8 cellular contexts compared by ENCODE assay signal in the genomic region with DNA sequence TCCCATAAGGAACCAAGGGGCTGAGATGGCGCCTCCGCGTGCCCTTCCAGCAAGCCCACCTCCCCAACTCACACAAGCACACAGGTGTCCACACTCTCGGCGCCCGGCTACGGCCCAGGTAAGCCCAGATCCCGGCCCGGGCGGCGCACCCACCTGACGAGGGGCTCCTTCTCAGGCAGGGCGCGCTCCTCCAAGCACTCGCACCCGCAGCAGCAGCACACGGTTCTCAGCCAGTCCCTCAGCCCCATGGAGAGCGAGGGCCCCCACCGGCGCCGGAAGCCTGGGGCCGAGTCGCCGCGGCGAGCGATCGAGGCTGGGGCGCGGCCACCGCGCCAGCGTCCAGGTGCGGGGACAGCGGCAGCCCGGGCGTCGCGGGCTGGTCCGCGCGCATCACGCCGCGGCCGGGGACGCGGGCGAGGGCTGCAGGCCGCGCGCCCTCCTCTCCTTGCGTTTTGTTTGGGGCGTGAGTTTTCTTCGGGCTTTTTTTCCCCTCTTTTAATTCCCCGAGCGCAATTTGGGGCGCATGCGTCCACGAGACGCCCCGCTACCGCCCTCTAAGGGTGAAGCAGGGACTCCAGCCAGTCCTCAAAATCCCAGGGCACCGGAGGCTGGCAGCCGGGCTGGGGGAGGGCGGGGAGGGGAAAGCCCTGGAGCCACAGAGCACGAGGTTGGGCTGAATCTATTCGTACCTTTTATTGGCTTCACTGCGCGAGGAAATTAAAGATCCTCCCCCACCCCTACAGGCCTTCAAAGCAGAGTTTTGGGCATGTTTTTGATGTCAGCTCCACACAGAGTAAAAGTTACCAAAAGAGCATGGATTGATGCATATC. TPM values are rescaled to one million over a fixed set of nuclear protein-coding genes. Genes with fewer than 3 reads are reported as not detected.
DNase-seq lines count a peak whose midpoint lies in the region; FAIRE-seq and TF ChIP-seq lines count a peak whose summit lies in the region.

A gene with protein sequence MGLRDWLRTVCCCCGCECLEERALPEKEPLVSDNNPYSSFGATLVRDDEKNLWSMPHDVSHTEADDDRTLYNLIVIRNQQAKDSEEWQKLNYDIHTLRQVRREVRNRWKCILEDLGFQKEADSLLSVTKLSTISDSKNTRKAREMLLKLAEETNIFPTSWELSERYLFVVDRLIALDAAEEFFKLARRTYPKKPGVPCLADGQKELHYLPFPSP (minus strand): TSS at position 472 of the 830 bp plus-strand sequence. CDS start 224 bp downstream, at position 248.

- no peak for TF ChIP-seq POLR2A in H54 (IDR thresholded peaks at IDR 0.05; ENCODE audit: low read depth, low read length)

- WGBS in neuronal stem cell (ENCODE audit: extremely low coverage in 2 of 2, insufficient read length in 2 of 2, insufficient replicate concordance in 1 of 2), 2 donors: no CpG with 5 or more reads among the region's 70 CpGs

- H3K9me3 ChIP-seq in neuronal stem cell (replicated peaks in 1 of 2; ENCODE audit: control insufficient read depth in 2 of 2, insufficient read depth in 1 of 2, low read depth in 1 of 2, low read length in 2 of 2): no peaks in the 10 kb centered on the region

- H3K9ac ChIP-seq in neuronal stem cell (ENCODE audit: low read depth, low read length, poor library complexity): peak within 1 kb of the TSS; percentile 85

- H3K4me3 ChIP-seq in LNCaP clone FGC (ENCODE audit: low read depth, low read length) (peak within 1 kb of the TSS; percentile 67), neuronal stem cell (ENCODE audit: low read length in 2 of 2) (peak within 1 kb of the TSS; percentile 69 to 84)

- H3K79me1 ChIP-seq in neuronal stem cell (ENCODE audit: low read depth, low read length): no peaks in the 10 kb centered on the region

- H3K14ac ChIP-seq in neuronal stem cell (ENCODE audit: low read length): peak within 1 kb of the TSS; percentile 76

- no peak within 1 kb of the TSS for H3K27ac ChIP-seq in neuronal stem cell (replicated peaks; ENCODE audit: low read length)

- no peak within 1 kb of the TSS for H3K23ac ChIP-seq in neuronal stem cell (ENCODE audit: low read depth, low read length, poor library complexity)

- H3K18ac ChIP-seq in neuronal stem cell (ENCODE audit: low read length): peak within 1 kb of the TSS; percentile 83

- H3K4me2 ChIP-seq in neuronal stem cell (ENCODE audit: insufficient read depth, low read length, poor library complexity, severe bottlenecking): peak within 1 kb of the TSS; percentile 60

- H2BK12ac ChIP-seq in neuronal stem cell (ENCODE audit: low read length): no peak within 1 kb of the TSS

- H2AFZ ChIP-seq in neuronal stem cell (ENCODE audit: low read length): peak within 1 kb of the TSS; percentile 99

- no peak within 1 kb of the TSS for H4K91ac ChIP-seq in neuronal stem cell (ENCODE audit: low read depth, low read length, poor library complexity)

- no peak within 1 kb of the TSS for H2BK5ac ChIP-seq in neuronal stem cell (ENCODE audit: low read length)

- peak; percentile 70 for TF ChIP-seq CTCF in LNCaP clone FGC (IDR thresholded peaks at IDR 0.05; ENCODE audit: control insufficient read depth, extremely low read depth, insufficient read depth)

- FAIRE-seq in H54 (lab: Jason Lieb, UNC): no peak

- H3K27me3 ChIP-seq in neuronal stem cell (ENCODE audit: control insufficient read depth in 3 of 3, insufficient read depth in 3 of 3, low read depth in 1 of 3, low read length in 3 of 3): no peaks in the 10 kb centered on the region

- H2AK5ac ChIP-seq in neuronal stem cell (ENCODE audit: low read depth, low read length): no peak within 1 kb of the TSS

- no peaks in the 10 kb centered on the region for H3K36me3 ChIP-seq in neuronal stem cell (replicated peaks in 1 of 2; ENCODE audit: control insufficient read depth in 2 of 2, insufficient read depth in 2 of 2, low read length in 2 of 2)

- no peak within 1 kb of the TSS for H2BK15ac ChIP-seq in neuronal stem cell (ENCODE audit: low read length)

- peak; percentile 86 for DNase-seq in ELR (ENCODE audit: low read depth)
- DNase-seq in H54 (ENCODE audit: insufficient read length, low spot score): peak; percentile 86
- peak; percentile 62 for DNase-seq in LNCaP clone FGC (ENCODE audit: low read depth)
- DNase-seq in SIG-M5 (lab: John Stamatoyannopoulos, UW): peak; percentile 9
- peak; percentile 60 for DNase-seq in activated gamma-delta T cell (lab: John Stamatoyannopoulos, UW)
- peak; percentile 76 for DNase-seq in foreskin melanocyte
- DNase-seq in neuronal stem cell (ENCODE audit: low spot score): peak; percentile 75
- peak; percentile 49 for DNase-seq in stromal cell of bone marrow (ENCODE audit: low read depth)

- H2BK120ac ChIP-seq in neuronal stem cell (ENCODE audit: low read depth, low read length): no peak within 1 kb of the TSS

- H4K8ac ChIP-seq in neuronal stem cell (ENCODE audit: low read depth, low read length): no peak within 1 kb of the TSS

- H3K4ac ChIP-seq in neuronal stem cell (ENCODE audit: low read length): no peak within 1 kb of the TSS

- peaks cover 2 to 14% of the 10 kb centered on the region in 2 donors for H3K4me1 ChIP-seq in neuronal stem cell (ENCODE audit: control insufficient read depth in 2 of 2, insufficient read depth in 1 of 2, low read depth in 1 of 2, low read length in 2 of 2)

RNA-seq across cellular contexts. Expression of the gene that starts here (rescaled TPM):
- 5.0 TPM for polyA plus RNA-seq in neuronal stem cell (2013, experiment 1 of 2)
- 5.1 TPM for polyA plus RNA-seq in neuronal stem cell (2013, experiment 2 of 2)

Comparison
In these comparisons a context has a peak if more than half of its experiments do, and no peak if none do; other contexts are left out.
1. DNase-seq: peak in every context shown above with its lines; median percentile 86 in ELR; 86 in H54; 76 in foreskin melanocyte; 75 in neuronal stem cell; 62 in LNCaP clone FGC; 60 in activated gamma-delta T cell; 49 in stromal cell of bone marrow; 9 in SIG-M5.